In the genomic region with DNA sequence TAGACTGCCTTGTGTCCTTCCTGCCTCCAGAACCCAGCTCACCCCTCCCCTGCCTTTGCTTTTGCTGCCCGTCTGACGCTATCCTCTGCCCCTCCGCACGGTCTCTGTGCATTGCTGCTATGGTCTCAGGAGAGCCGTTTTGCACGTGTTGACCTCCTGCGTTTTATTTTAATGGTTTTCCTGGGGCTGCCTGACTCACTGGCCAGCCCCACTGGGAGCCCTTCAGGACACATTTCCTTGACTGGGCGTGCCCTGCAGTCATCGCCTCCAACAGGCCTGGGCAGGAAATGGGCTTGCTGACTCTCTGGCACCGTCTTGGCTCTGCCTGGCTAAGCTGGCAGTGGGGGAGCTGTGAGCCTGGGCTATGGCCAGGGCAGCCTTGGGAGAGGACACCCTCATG, we compare ENCODE assay signal across 11 cellular contexts. TPM values are rescaled to one million over a fixed set of nuclear protein-coding genes. Genes with fewer than 3 reads are reported as not detected.
DNase-seq lines count a peak whose midpoint lies in the region; ATAC-seq and TF ChIP-seq lines count a peak whose summit lies in the region.
"Had no signal": no experiment of that assay in that cellular context is flagged by ENCODE, and none has a peak within 500 bp of the region (broad histone marks: within the 10 kb centered on the region; RNA-seq: fewer than 3 reads in every experiment).

No MANE protein-coding gene starts in this region.

- H3K4me3 ChIP-seq in SK-N-SH (ENCODE audit: low read depth in 2 of 2, low read length in 1 of 2) (no peak overlapping the region), gastroesophageal sphincter (no peak overlapping the region)
- H3K4me3 ChIP-seq: skin epidermis had no signal

- CTCF ChIA-PET in SK-N-SH (lab: Yijun Ruan, JAX): interaction anchor here (0.6 to 1.3 kb wide), 5 partner anchors 34 to 339 kb away, joined by 3 to 4 read pairs (median 3); no protein-coding TSS in a partner anchor

- H3F3A ChIP-seq in SK-N-SH (replicated peaks; ENCODE audit: insufficient read depth): no peaks in the 10 kb centered on the region

- H3K9me3 Mint-ChIP-seq in stimulated activated naive B cell treated with anti-CD40 and anti-IgM and Interleukin-4, amounts not matched to agents 10 μg/mL and 1 μg/mL and 100 μg/mL, for 72 hours: peaks cover 4 to 7% of the 10 kb centered on the region in 2 donors
- H3K9me3 Mint-ChIP-seq: T-helper 1 cell treated with Interleukin-12 subunit alpha and Interleukin-12 subunit beta and Interleukin-4 antibody, amounts not matched to agents 30 μg/mL and 1 μg/mL, for 36 hours had no signal

- H3K36me3 Mint-ChIP-seq in stimulated activated naive B cell treated with anti-CD40 and anti-IgM and Interleukin-4, amounts not matched to agents 10 μg/mL and 1 μg/mL and 100 μg/mL, for 72 hours: peaks cover 2 to 10% of the 10 kb centered on the region in 2 donors

- WGBS in SK-N-SH (ENCODE audit: low lambda C conversion rate): 63% methylated on average over 8 of the region's 10 CpGs
- WGBS in gastroesophageal sphincter (ENCODE audit: low coverage in 1 of 2), 2 donors: 79% methylated on average over 6 of the region's 10 CpGs; no CpG with 5 or more reads in 1 of the 2 donors

- H4K20me1 ChIP-seq in SK-N-SH (ENCODE audit: insufficient read depth): no peaks in the 10 kb centered on the region

- no peak for TF ChIP-seq CTCF in SK-N-SH (IDR thresholded peaks at IDR 0.05)
- TF ChIP-seq CTCF in gastroesophageal sphincter (IDR thresholded peaks at IDR 0.05): no peak

- no peak overlapping the region for H3K4me3 Mint-ChIP-seq in stimulated activated naive B cell treated with anti-CD40 and anti-IgM and Interleukin-4, amounts not matched to agents 10 μg/mL and 1 μg/mL and 100 μg/mL, for 72 hours
- H3K4me3 Mint-ChIP-seq: T-helper 1 cell treated with Interleukin-12 subunit alpha and Interleukin-12 subunit beta and Interleukin-4 antibody, amounts not matched to agents 30 μg/mL and 1 μg/mL, for 36 hours had no signal

- H3K4me1 ChIP-seq in SK-N-SH (ENCODE audit: control insufficient read depth in 1 of 2, insufficient read depth in 2 of 2, low read depth in 1 of 2, low read length in 1 of 2): peaks cover 12 to 46% of the 10 kb centered on the region in 2 experiments
- peaks cover 0 to 11% (median 0%) of the 10 kb centered on the region in 3 donors for H3K4me1 ChIP-seq in gastroesophageal sphincter

- no peak for TF ChIP-seq RAD21 in SK-N-SH (IDR thresholded peaks at IDR 0.05; ENCODE audit: low read length)

- 0 out of 2 replicates have a peak overlapping the region, but pooled peaks have one; percentile 16 for H2AFZ ChIP-seq in SK-N-SH (ENCODE audit: low read depth)

- H3K27ac ChIP-seq in SK-N-SH (ENCODE audit: low read depth in 2 of 2, low read length in 1 of 2): no peak overlapping the region
- no peak overlapping the region for H3K27ac ChIP-seq in gastroesophageal sphincter
- H3K27ac ChIP-seq: skin epidermis had no signal

- H3K4me1 Mint-ChIP-seq in stimulated activated naive B cell treated with anti-CD40 and anti-IgM and Interleukin-4, amounts not matched to agents 10 μg/mL and 1 μg/mL and 100 μg/mL, for 72 hours: peaks cover 0 to 2% of the 10 kb centered on the region in 2 donors

- peaks cover 11 to 27% of the 10 kb centered on the region in 2 donors for H3K27me3 Mint-ChIP-seq in stimulated activated naive B cell treated with anti-CD40 and anti-IgM and Interleukin-4, amounts not matched to agents 10 μg/mL and 1 μg/mL and 100 μg/mL, for 72 hours

- H3K36me3 ChIP-seq in SK-N-SH (replicated peaks in 1 of 2; ENCODE audit: control insufficient read depth in 1 of 2, insufficient read depth in 2 of 2, low read length in 1 of 2) (no peaks in the 10 kb centered on the region), gastroesophageal sphincter (peaks cover 0 to 44% of the 10 kb centered on the region in 2 donors)

- no peaks in the 10 kb centered on the region for H3K79me2 ChIP-seq in SK-N-SH (ENCODE audit: insufficient read depth)

- no peak overlapping the region for H3K9ac ChIP-seq in SK-N-SH

- peak overlapping the region; percentile 52; the same call in 1 of the 2 replicates for H3K4me2 ChIP-seq in SK-N-SH

- TF ChIP-seq EP300 in SK-N-SH (IDR thresholded peaks at IDR 0.05; ENCODE audit: borderline replicate concordance in 1 of 2, low read depth in 1 of 2, low read length in 1 of 2) (peak in 1 of 2 experiments; percentile 21; a peak in 1 of 4 replicates), gastroesophageal sphincter (IDR thresholded peaks at IDR 0.05) (no peak)

- peak; percentile 31 for ATAC-seq in gastroesophageal sphincter
- no peak for ATAC-seq in HG03196 (IDR thresholded peaks at IDR 0.05; ENCODE audit: unreplicated experiment)
- ATAC-seq in stimulated activated naive B cell treated with anti-CD40 and anti-IgM and Interleukin-4, amounts not matched to agents 10 μg/mL and 1 μg/mL and 100 μg/mL, for 72 hours (replicated peaks): no peak

- H3K27ac Mint-ChIP-seq in stimulated activated naive B cell treated with anti-CD40 and anti-IgM and Interleukin-4, amounts not matched to agents 10 μg/mL and 1 μg/mL and 100 μg/mL, for 72 hours: no peak overlapping the region
- H3K27ac Mint-ChIP-seq: T-helper 1 cell treated with Interleukin-12 subunit alpha and Interleukin-12 subunit beta and Interleukin-4 antibody, amounts not matched to agents 30 μg/mL and 1 μg/mL, for 36 hours had no signal

- POLR2A ChIA-PET in SK-N-SH (lab: Yijun Ruan, JAX): no interaction called here

- peak; percentile 10 to 21 for DNase-seq in NCI-H2081 (lab: John Stamatoyannopoulos, UW)
- DNase-seq in NCI-H2081 treated with DMSO at 0.1 percent for 48 hours (lab: John Stamatoyannopoulos, UW): no peak
- DNase-seq in SK-N-SH: no peak
- DNase-seq in stromal cell of bone marrow (ENCODE audit: low read depth): peak; percentile 89
- DNase-seq in stimulated activated naive B cell treated with anti-CD40 and anti-IgM and Interleukin-4, amounts not matched to agents 10 μg/mL and 1 μg/mL and 100 μg/mL, for 72 hours: no peak
- no peak for DNase-seq in HuH-7.5 (ENCODE audit: low spot score)
- DNase-seq: activated naive CD4-positive, alpha-beta T cell treated with Interleukin-2 at 50 U/mL for 16 hours had no signal

- H3K27me3 ChIP-seq in SK-N-SH (ENCODE audit: insufficient read depth): no peaks in the 10 kb centered on the region; the same call in 1 of the 2 replicates
- H3K27me3 ChIP-seq in gastroesophageal sphincter: no peaks in the 10 kb centered on the region

- H3K9me3 ChIP-seq in SK-N-SH (no peaks in the 10 kb centered on the region), gastroesophageal sphincter (no peaks in the 10 kb centered on the region)

- no peaks in the 10 kb centered on the region for H3K9me2 ChIP-seq in SK-N-SH

- no peak for TF ChIP-seq POLR2A in gastroesophageal sphincter (IDR thresholded peaks at IDR 0.05)

TF ChIP-seq in SK-N-SH, 30 proteins besides CTCF, POLR2A, EP300 and RAD21:
- TF ChIP-seq, protein P1, sequence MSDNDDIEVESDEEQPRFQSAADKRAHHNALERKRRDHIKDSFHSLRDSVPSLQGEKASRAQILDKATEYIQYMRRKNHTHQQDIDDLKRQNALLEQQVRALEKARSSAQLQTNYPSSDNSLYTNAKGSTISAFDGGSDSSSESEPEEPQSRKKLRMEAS (IDR thresholded peaks at IDR 0.05; ENCODE audit: low read depth): peak; percentile 63; the same call in 1 of the 2 replicates
- TF ChIP-seq NFIC (IDR thresholded peaks at IDR 0.05; ENCODE audit: borderline replicate concordance) (peak; percentile 47; the same call in 1 of the 2 replicates), TCF12 (IDR thresholded peaks at IDR 0.05) (peak; percentile 71), NRF1 (IDR thresholded peaks at IDR 0.05; ENCODE audit: low read depth, low read length) (no peak)

RNA-seq across cellular contexts. Expression of a gene that starts 17.9 kb away (rescaled TPM):
- polyA plus RNA-seq in SK-N-SH (2012; rRNA removed): 0.49 and 0.59 TPM in 2 replicates
- 0.34 and 0.84 TPM in 2 replicates for polyA plus RNA-seq in SK-N-SH (2012; cell fraction: cytosol; rRNA removed)
- polyA plus RNA-seq in SK-N-SH (2012; cell fraction: nucleus; rRNA removed): 0.29 TPM in 2 replicates
- total RNA-seq in gastroesophageal sphincter: 100 to 1,000 TPM in 1 of 4 donors, 10 to 100 TPM in 3; 46.7 to 131 (median 94.4) TPM

Comparison
In these comparisons a context has a peak if more than half of its experiments do, and no peak if none do; other contexts are left out.
1. DNase-seq: peak in NCI-H2081 (2 of 2) and stromal cell of bone marrow (single experiment); none in NCI-H2081 treated with DMSO at 0.1 percent for 48 hours (single experiment), SK-N-SH (single experiment), stimulated activated naive B cell treated with anti-CD40 and anti-IgM and Interleukin-4, amounts not matched to agents 10 μg/mL and 1 μg/mL and 100 μg/mL, for 72 hours (single experiment) and HuH-7.5 (single experiment).